Comparison of ENCODE assay signal across 27 cellular contexts in genomic region chr5:115835481-115835880, GRCh38. TPM values are rescaled to one million over a fixed set of nuclear protein-coding genes. Genes with fewer than 3 reads are reported as not detected.
"Had no signal": no experiment of that assay in that cellular context is flagged by ENCODE, and none has a peak within 500 bp of the region (broad histone marks: within the 10 kb centered on the region; RNA-seq: fewer than 3 reads in every experiment).

No MANE protein-coding gene starts in this region.

- H3K9me3 ChIP-seq: esophagus muscularis mucosa, heart right ventricle, lower lobe of right lung, right atrium auricular region, upper lobe of left lung, vagina had no signal

- H3K4me3 ChIP-seq: esophagus muscularis mucosa, heart right ventricle, lower lobe of right lung, neural progenitor cell, right atrium auricular region, upper lobe of left lung, vagina had no signal

- H3K27ac Mint-ChIP-seq: activated CD4-positive, alpha-beta T cell treated with anti-CD3 and anti-CD28 coated beads for 36 hours; activated CD8-positive, alpha-beta memory T cell treated with anti-CD3 and anti-CD28 coated beads, Interleukin-2, amount 10 ng/mL, durations not matched to agents 7 days and 5 days; activated CD8-positive, alpha-beta T cell treated with anti-CD3 and anti-CD28 coated beads, Interleukin-2, amount 10 ng/mL, durations not matched to agents 7 days and 5 days; activated naive CD4-positive, alpha-beta T cell treated with anti-CD3 and anti-CD28 coated beads for 36 hours; dendritic cell treated with granulocyte-macrophage colony-stimulating factor and Interleukin-4, amounts not matched to agents 40 ng/mL and 50 ng/mL, for 4 days; neural progenitor cell; stimulated activated naive CD8-positive, alpha-beta T cell treated with anti-CD3 and anti-CD28 coated beads, Interleukin-15, amount 100 ng/mL, for 72 hours; T-cell; T-helper 2 cell treated with Interferon-gamma antibody and Interleukin-4, amounts not matched to agents 5 μg/mL and 100 μg/mL, for 36 hours had no signal

- H3K4me2 ChIP-seq: neural progenitor cell had no signal

- H3K9ac ChIP-seq: neural progenitor cell had no signal

- H3K27ac ChIP-seq: esophagus muscularis mucosa, foreskin keratinocyte, heart right ventricle, lower lobe of right lung, neural progenitor cell, right atrium auricular region, upper lobe of left lung, vagina had no signal

- DNase-seq: activated CD4-positive, alpha-beta T cell treated with anti-CD3 and anti-CD28 coated beads for 36 hours; activated CD4-positive, CD25-positive, alpha-beta regulatory T cell; activated CD8-positive, alpha-beta memory T cell treated with anti-CD3 and anti-CD28 coated beads, Interleukin-2, amount 10 ng/mL, durations not matched to agents 7 days and 5 days; activated CD8-positive, alpha-beta T cell treated with anti-CD3 and anti-CD28 coated beads, Interleukin-2, amount 10 ng/mL, durations not matched to agents 7 days and 5 days; activated effector memory CD4-positive, alpha-beta T cell treated with Interleukin-2 at 50 U/mL for 16 hours; activated naive CD4-positive, alpha-beta T cell treated with anti-CD3 and anti-CD28 coated beads for 36 hours; amygdala; caudate nucleus; foreskin keratinocyte; heart right ventricle; lower lobe of right lung; mesenchymal stem cell; naive thymus-derived CD8-positive, alpha-beta T cell; occipital lobe; stimulated activated CD4-positive, alpha-beta T cell treated with anti-CD3 and anti-CD28 coated beads, Interleukin-15, amount 100 ng/mL, for 24 hours; stimulated activated CD4-positive, alpha-beta T cell treated with anti-CD3 and anti-CD28 coated beads, Interleukin-2, amount 100 ng/mL, for 24 hours; stimulated activated naive CD8-positive, alpha-beta T cell treated with anti-CD3 and anti-CD28 coated beads, Interleukin-15, amount 100 ng/mL, for 72 hours; substantia nigra; T-cell; upper lobe of left lung had no signal

- H2AFZ ChIP-seq: neural progenitor cell had no signal

- H3K9me3 Mint-ChIP-seq: activated naive CD4-positive, alpha-beta T cell treated with anti-CD3 and anti-CD28 coated beads for 36 hours; dendritic cell treated with granulocyte-macrophage colony-stimulating factor and Interleukin-4, amounts not matched to agents 40 ng/mL and 50 ng/mL, for 4 days; naive thymus-derived CD8-positive, alpha-beta T cell; neural progenitor cell; stimulated activated naive CD8-positive, alpha-beta T cell treated with anti-CD3 and anti-CD28 coated beads, Interleukin-15, amount 100 ng/mL, for 72 hours; T-cell; T-helper 2 cell treated with Interferon-gamma antibody and Interleukin-4, amounts not matched to agents 5 μg/mL and 100 μg/mL, for 36 hours had no signal

- H3K27me3 Mint-ChIP-seq: activated CD4-positive, alpha-beta T cell treated with anti-CD3 and anti-CD28 coated beads for 36 hours; activated CD8-positive, alpha-beta memory T cell treated with anti-CD3 and anti-CD28 coated beads, Interleukin-2, amount 10 ng/mL, durations not matched to agents 7 days and 5 days; dendritic cell treated with granulocyte-macrophage colony-stimulating factor and Interleukin-4, amounts not matched to agents 40 ng/mL and 50 ng/mL, for 4 days; naive thymus-derived CD8-positive, alpha-beta T cell; stimulated activated naive CD8-positive, alpha-beta T cell treated with anti-CD3 and anti-CD28 coated beads, Interleukin-15, amount 100 ng/mL, for 72 hours; T-cell had no signal

- H3K4me3 Mint-ChIP-seq: activated CD4-positive, alpha-beta T cell treated with anti-CD3 and anti-CD28 coated beads for 36 hours; activated CD8-positive, alpha-beta memory T cell treated with anti-CD3 and anti-CD28 coated beads, Interleukin-2, amount 10 ng/mL, durations not matched to agents 7 days and 5 days; activated CD8-positive, alpha-beta T cell treated with anti-CD3 and anti-CD28 coated beads, Interleukin-2, amount 10 ng/mL, durations not matched to agents 7 days and 5 days; activated naive CD4-positive, alpha-beta T cell treated with anti-CD3 and anti-CD28 coated beads for 36 hours; dendritic cell treated with granulocyte-macrophage colony-stimulating factor and Interleukin-4, amounts not matched to agents 40 ng/mL and 50 ng/mL, for 4 days; naive thymus-derived CD8-positive, alpha-beta T cell; neural progenitor cell; stimulated activated naive CD8-positive, alpha-beta T cell treated with anti-CD3 and anti-CD28 coated beads, Interleukin-15, amount 100 ng/mL, for 72 hours; T-cell; T-helper 2 cell treated with Interferon-gamma antibody and Interleukin-4, amounts not matched to agents 5 μg/mL and 100 μg/mL, for 36 hours had no signal

- ATAC-seq: activated CD4-positive, alpha-beta T cell treated with anti-CD3 and anti-CD28 coated beads for 36 hours; activated CD8-positive, alpha-beta memory T cell treated with anti-CD3 and anti-CD28 coated beads, Interleukin-2, amount 10 ng/mL, durations not matched to agents 7 days and 5 days; activated CD8-positive, alpha-beta T cell treated with anti-CD3 and anti-CD28 coated beads, Interleukin-2, amount 10 ng/mL, durations not matched to agents 7 days and 5 days; foreskin keratinocyte; heart right ventricle; left lobe of liver; lower lobe of right lung; naive thymus-derived CD8-positive, alpha-beta T cell; stimulated activated naive CD8-positive, alpha-beta T cell treated with anti-CD3 and anti-CD28 coated beads, Interleukin-15, amount 100 ng/mL, for 72 hours; T-cell had no signal

- H3K27me3 ChIP-seq: esophagus muscularis mucosa, foreskin keratinocyte, heart right ventricle, neural progenitor cell, right atrium auricular region, upper lobe of left lung, vagina had no signal

RNA-seq across cellular contexts. Expression of gene CDO1, which starts 19.0 kb away (rescaled TPM):
- total RNA-seq: naive thymus-derived CD8-positive, alpha-beta T cell had no signal
- polyA plus RNA-seq: naive thymus-derived CD8-positive, alpha-beta T cell had no signal
